In genomic region chr11:90166982-90167573, GRCh38 we compare ENCODE assay signal across 9 cellular contexts. TPM values are rescaled to one million over a fixed set of nuclear protein-coding genes. Genes with fewer than 3 reads are reported as not detected.
"Had no signal": no experiment of that assay in that cellular context is flagged by ENCODE, and none has a peak within 500 bp of the region (broad histone marks: within the 10 kb centered on the region; RNA-seq: fewer than 3 reads in every experiment).

No MANE protein-coding gene starts in this region.

RNA-seq across cellular contexts. Expression of gene NAALAD2, which starts 32.6 kb away (rescaled TPM):
- total RNA-seq: activated CD4-positive, alpha-beta memory T cell treated with anti-CD3 and anti-CD28 coated beads, Interleukin-2, amount 10 ng/mL, durations not matched to agents 7 days and 5 days; activated CD4-positive, alpha-beta T cell treated with anti-CD3 and anti-CD28 coated beads for 36 hours; activated CD4-positive, alpha-beta T cell treated with anti-CD3 and anti-CD28 coated beads, Interleukin-2, amount 10 ng/mL, durations not matched to agents 7 days and 5 days; activated CD8-positive, alpha-beta memory T cell treated with anti-CD3 and anti-CD28 coated beads, Interleukin-2, amount 10 ng/mL, durations not matched to agents 7 days and 5 days; activated CD8-positive, alpha-beta T cell treated with anti-CD3 and anti-CD28 coated beads, Interleukin-2, amount 10 ng/mL, durations not matched to agents 7 days and 5 days; activated naive CD4-positive, alpha-beta T cell treated with anti-CD3 and anti-CD28 coated beads for 36 hours; activated naive CD4-positive, alpha-beta T cell treated with anti-CD3 and anti-CD28 coated beads, Interleukin-2, amount 50 U/mL, for 72 hours; activated naive CD8-positive, alpha-beta T cell treated with anti-CD3 and anti-CD28 coated beads for 36 hours; activated T-helper 2 cell treated with anti-CD3 and anti-CD28 coated beads, Interferon-gamma antibody, Interleukin-2, Interleukin-4, amounts not matched to agents 10 μg/mL and 5 μg/mL and 100 μg/mL, durations not matched to agents 14 hours and 24 hours and 36 hours had no signal
